ENCODE assay signal across 1 cellular context in genomic region chr9:132806723-132807421, GRCh38.
A peak's percentile ranks its signal among the peaks of the same experiment; 100 is the strongest.
TF ChIP-seq lines count a peak whose summit lies in the region.

No MANE protein-coding gene starts in this region.

TF ChIP-seq in H1, 55 proteins besides CTCF, POLR2A, EP300 and RAD21 (continued from another document):
- TF ChIP-seq TAF1 (IDR thresholded peaks at IDR 0.05; ENCODE audit: low read depth, low read length) (0 out of 2 replicates have a peak, but pooled peaks have one; percentile 37), SP2 (IDR thresholded peaks at IDR 0.05; ENCODE audit: low read length) (no peak), SP4 (IDR thresholded peaks at IDR 0.05; ENCODE audit: low read length) (no peak), E2F6 (IDR thresholded peaks at IDR 0.05) (peak; percentile 91), ASH2L (IDR thresholded peaks at IDR 0.05; ENCODE audit: low read length) (peak; percentile 34), POU5F1 (IDR thresholded peaks at IDR 0.05; ENCODE audit: low read depth, low read length) (no peak)
TF ChIP-seq in H1: peak in this region for 9.
